ENCODE assay signal across 35 cellular contexts in the genomic region with DNA sequence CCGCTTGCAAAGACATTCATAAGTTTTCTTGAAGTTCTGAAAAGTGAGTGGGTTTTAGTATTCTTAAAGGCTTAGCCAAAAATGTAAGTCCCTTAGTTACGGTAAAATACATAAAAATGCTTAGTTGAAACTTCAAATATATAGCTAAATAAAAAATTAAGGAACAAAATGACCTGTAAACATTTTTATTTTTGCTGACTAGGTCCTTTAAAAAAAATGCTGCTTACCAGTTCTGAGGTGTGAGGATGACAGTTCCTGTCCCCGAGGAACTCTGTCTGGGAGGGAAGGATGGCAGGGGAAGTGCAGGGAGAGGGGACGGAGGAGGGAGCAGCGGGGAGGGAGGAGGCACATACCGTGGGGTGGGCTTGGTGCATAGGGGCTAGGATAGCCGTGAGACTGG.
"Had no signal": no experiment of that assay in that cellular context is flagged by ENCODE, and none has a peak within 500 bp of the region (broad histone marks: within the 10 kb centered on the region; RNA-seq: fewer than 3 reads in every experiment).

No MANE protein-coding gene starts in this region.

- H3K4me1 ChIP-seq: ascending aorta, breast epithelium had no signal

- H3K9me3 Mint-ChIP-seq: activated B cell treated with CpG ODN at 0.5 μM for 24 hours; activated CD4-positive, alpha-beta T cell treated with anti-CD3 and anti-CD28 coated beads, Interleukin-2, amount 10 ng/mL, durations not matched to agents 24 days and 14 days; activated T-cell treated with anti-CD3 and anti-CD28 coated beads, Interleukin-2, amount 50 U/mL, for 72 hours; dendritic cell treated with granulocyte-macrophage colony-stimulating factor and Interleukin-4, amounts not matched to agents 40 ng/mL and 50 ng/mL, for 4 days; T-helper 2 cell treated with Interferon-gamma antibody and Interleukin-4, amounts not matched to agents 5 μg/mL and 100 μg/mL, for 36 hours had no signal

- H3K27ac ChIP-seq: ascending aorta, breast epithelium, cardiac muscle cell, coronary artery, dorsolateral prefrontal cortex, WERI-Rb-1 had no signal

- FAIRE-seq: frontal cortex had no signal

- H3K36me3 Mint-ChIP-seq: activated CD4-positive, alpha-beta memory T cell treated with anti-CD3 and anti-CD28 coated beads for 36 hours; activated CD8-positive, alpha-beta memory T cell treated with anti-CD3 and anti-CD28 coated beads, Interleukin-2, amount 10 ng/mL, durations not matched to agents 7 days and 5 days; activated naive CD4-positive, alpha-beta T cell treated with anti-CD3 and anti-CD28 coated beads, Interleukin-2, amount 10 ng/mL, durations not matched to agents 7 days and 5 days; activated naive CD8-positive, alpha-beta T cell treated with anti-CD3 and anti-CD28 coated beads, Interleukin-2, amount 10 ng/mL, durations not matched to agents 7 days and 5 days; brain had no signal

- H3K9me3 ChIP-seq: ascending aorta had no signal

- H3K27ac Mint-ChIP-seq: activated B cell treated with CpG ODN at 0.5 μM for 24 hours; activated CD4-positive, alpha-beta memory T cell treated with anti-CD3 and anti-CD28 coated beads for 36 hours; activated CD4-positive, alpha-beta T cell treated with anti-CD3 and anti-CD28 coated beads, Interleukin-2, amount 10 ng/mL, durations not matched to agents 24 days and 14 days; activated CD8-positive, alpha-beta memory T cell treated with anti-CD3 and anti-CD28 coated beads, Interleukin-2, amount 10 ng/mL, durations not matched to agents 7 days and 5 days; activated CD8-positive, alpha-beta T cell treated with anti-CD3 and anti-CD28 coated beads, Interleukin-2, amount 10 ng/mL, durations not matched to agents 7 days and 5 days; activated naive CD4-positive, alpha-beta T cell treated with anti-CD3 and anti-CD28 coated beads, Interleukin-2, amount 10 ng/mL, durations not matched to agents 7 days and 5 days; activated naive CD4-positive, alpha-beta T cell treated with anti-CD3 and anti-CD28 coated beads, Interleukin-2, amount 50 U/mL, for 72 hours; activated T-cell treated with anti-CD3 and anti-CD28 coated beads, Interleukin-2, amount 50 U/mL, for 24 hours; activated T-cell treated with anti-CD3 and anti-CD28 coated beads, Interleukin-2, amount 50 U/mL, for 72 hours; brain; endodermal cell; T-helper 17 cell; T-helper 2 cell treated with Interferon-gamma antibody and Interleukin-4, amounts not matched to agents 5 μg/mL and 100 μg/mL, for 36 hours had no signal

- H3K4me3 Mint-ChIP-seq: activated B cell treated with CpG ODN at 0.5 μM for 24 hours; activated CD4-positive, alpha-beta memory T cell treated with anti-CD3 and anti-CD28 coated beads for 36 hours; activated CD4-positive, alpha-beta T cell treated with anti-CD3 and anti-CD28 coated beads, Interleukin-2, amount 10 ng/mL, durations not matched to agents 24 days and 14 days; activated CD8-positive, alpha-beta memory T cell treated with anti-CD3 and anti-CD28 coated beads, Interleukin-2, amount 10 ng/mL, durations not matched to agents 7 days and 5 days; activated CD8-positive, alpha-beta T cell treated with anti-CD3 and anti-CD28 coated beads, Interleukin-2, amount 10 ng/mL, durations not matched to agents 7 days and 5 days; activated naive CD4-positive, alpha-beta T cell treated with anti-CD3 and anti-CD28 coated beads, Interleukin-2, amount 10 ng/mL, durations not matched to agents 7 days and 5 days; activated naive CD8-positive, alpha-beta T cell treated with anti-CD3 and anti-CD28 coated beads, Interleukin-2, amount 10 ng/mL, durations not matched to agents 7 days and 5 days; activated T-cell treated with anti-CD3 and anti-CD28 coated beads, Interleukin-2, amount 50 U/mL, for 24 hours; activated T-cell treated with anti-CD3 and anti-CD28 coated beads, Interleukin-2, amount 50 U/mL, for 72 hours; brain; dendritic cell treated with granulocyte-macrophage colony-stimulating factor and Interleukin-4, amounts not matched to agents 40 ng/mL and 50 ng/mL, for 4 days; endodermal cell; T-helper 17 cell; T-helper 2 cell treated with Interferon-gamma antibody and Interleukin-4, amounts not matched to agents 5 μg/mL and 100 μg/mL, for 36 hours had no signal

- ATAC-seq: activated CD4-positive, CD25-positive, alpha-beta regulatory T cell treated with anti-CD3 and anti-CD28 coated beads, Interleukin-2, amount 50 U/mL, for 24 hours; activated CD8-positive, alpha-beta T cell treated with anti-CD3 and anti-CD28 coated beads, Interleukin-2, amount 10 ng/mL, durations not matched to agents 7 days and 5 days; activated naive CD4-positive, alpha-beta T cell treated with anti-CD3 and anti-CD28 coated beads, Interleukin-2, amount 50 U/mL, for 72 hours; activated T-cell treated with anti-CD3 and anti-CD28 coated beads, Interleukin-2, amount 50 U/mL, for 72 hours; esophagus mucosa; T-helper 17 cell had no signal

- H3K4me3 ChIP-seq: ascending aorta, breast epithelium, cardiac muscle cell, coronary artery, dorsolateral prefrontal cortex had no signal

- H3K27me3 Mint-ChIP-seq: activated B cell treated with CpG ODN at 0.5 μM for 24 hours; brain; dendritic cell treated with granulocyte-macrophage colony-stimulating factor and Interleukin-4, amounts not matched to agents 40 ng/mL and 50 ng/mL, for 4 days had no signal

- DNase-seq: activated B cell treated with CpG ODN at 0.5 μM for 24 hours; activated CD4-positive, alpha-beta memory T cell treated with anti-CD3 and anti-CD28 coated beads for 36 hours; activated CD4-positive, alpha-beta T cell treated with anti-CD3 and anti-CD28 coated beads, Interleukin-2, amount 10 ng/mL, durations not matched to agents 24 days and 14 days; activated CD8-positive, alpha-beta memory T cell treated with anti-CD3 and anti-CD28 coated beads, Interleukin-2, amount 10 ng/mL, durations not matched to agents 7 days and 5 days; activated CD8-positive, alpha-beta memory T cell treated with anti-CD3 and anti-CD28 coated beads, Interleukin-2, amount 50 U/mL, for 4 hours; activated CD8-positive, alpha-beta T cell treated with anti-CD3 and anti-CD28 coated beads, Interleukin-2, amount 10 ng/mL, durations not matched to agents 7 days and 5 days; activated gamma-delta T cell; activated naive CD4-positive, alpha-beta T cell; activated naive CD4-positive, alpha-beta T cell treated with anti-CD3 and anti-CD28 coated beads, Interleukin-2, amount 10 ng/mL, durations not matched to agents 7 days and 5 days; activated naive CD8-positive, alpha-beta T cell treated with anti-CD3 and anti-CD28 coated beads, Interleukin-2, amount 10 ng/mL, durations not matched to agents 7 days and 5 days; activated T-cell treated with anti-CD3 and anti-CD28 coated beads for 4 hours; activated T-cell treated with anti-CD3 and anti-CD28 coated beads, Interleukin-2, amount 50 U/mL, for 24 hours; activated T-cell treated with anti-CD3 and anti-CD28 coated beads, Interleukin-2, amount 50 U/mL, for 72 hours; central memory CD4-positive, alpha-beta T cell; cerebellar nuclear complex; dorsolateral prefrontal cortex; effector memory CD4-positive, alpha-beta T cell; endodermal cell; foreskin fibroblast; head of caudate nucleus; T-helper 1 cell; T-helper 17 cell; T1000; WERI-Rb-1 had no signal

- H3K36me3 ChIP-seq: ascending aorta, breast epithelium, cardiac muscle cell, WERI-Rb-1 had no signal

- H3K27me3 ChIP-seq: ascending aorta, breast epithelium, cardiac muscle cell had no signal

- H3K4me1 Mint-ChIP-seq: activated B cell treated with CpG ODN at 0.5 μM for 24 hours; activated CD4-positive, alpha-beta T cell treated with anti-CD3 and anti-CD28 coated beads, Interleukin-2, amount 10 ng/mL, durations not matched to agents 24 days and 14 days; activated naive CD4-positive, alpha-beta T cell treated with anti-CD3 and anti-CD28 coated beads, Interleukin-2, amount 10 ng/mL, durations not matched to agents 7 days and 5 days; endodermal cell had no signal
